Comparison of ENCODE assay signal across 8 cellular contexts in the genomic region with DNA sequence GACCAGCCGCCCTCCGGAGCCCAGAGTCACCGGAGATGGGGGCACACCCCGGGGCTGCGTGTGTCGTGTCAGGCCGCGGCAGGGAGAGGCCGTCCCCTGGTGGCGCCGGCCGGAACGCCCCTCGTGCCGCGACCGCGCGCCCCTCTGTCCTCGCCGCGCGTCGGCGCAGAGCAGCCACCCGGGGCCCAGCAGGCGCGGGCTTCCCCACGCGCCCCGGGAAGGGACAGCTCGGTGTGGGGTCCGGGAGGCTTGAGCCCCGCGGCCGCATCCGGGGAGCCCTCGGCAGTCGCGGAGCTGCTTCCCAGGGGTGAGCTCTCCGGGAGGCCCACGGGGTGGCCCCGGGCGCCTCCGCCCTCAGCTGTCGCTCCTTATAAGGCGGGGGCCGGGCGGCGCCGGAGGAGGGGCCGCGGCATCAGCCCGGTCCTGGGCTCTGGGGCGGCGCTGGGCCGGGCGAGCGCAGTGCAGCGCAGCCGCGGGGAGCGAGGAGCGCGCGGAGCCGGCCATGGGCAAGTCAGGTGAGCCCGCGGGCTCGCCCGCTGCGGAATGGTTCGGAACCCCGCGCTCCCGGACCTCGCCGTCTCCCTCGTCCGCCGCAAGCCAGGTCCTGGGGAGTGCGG. TPM values are rescaled to one million over a fixed set of nuclear protein-coding genes. Genes with fewer than 3 reads are reported as not detected.
DNase-seq lines count a peak whose midpoint lies in the region; FAIRE-seq and TF ChIP-seq lines count a peak whose summit lies in the region.

A gene with protein sequence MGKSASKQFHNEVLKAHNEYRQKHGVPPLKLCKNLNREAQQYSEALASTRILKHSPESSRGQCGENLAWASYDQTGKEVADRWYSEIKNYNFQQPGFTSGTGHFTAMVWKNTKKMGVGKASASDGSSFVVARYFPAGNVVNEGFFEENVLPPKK (plus strand): TSS at position 457 of the 617 bp plus-strand sequence. CDS start 46 bp downstream, at position 503.

- H2BK15ac ChIP-seq in H9 (ENCODE audit: low read depth, low read length): no peak within 1 kb of the TSS

- H3K23ac ChIP-seq in H9 (ENCODE audit: insufficient read length, low read depth, low read length): no peak within 1 kb of the TSS

- H3K4me2 ChIP-seq in H9 (ENCODE audit: insufficient read depth, insufficient read length, low read length) (peak within 1 kb of the TSS; percentile 80), MM.1S (ENCODE audit: low read depth, low read length) (peak within 1 kb of the TSS; percentile 96)

- FAIRE-seq in bronchial epithelial cell (lab: Jason Lieb, UNC): no peak

- no peak within 1 kb of the TSS for H3T11ph ChIP-seq in H9 (ENCODE audit: low read length)

- no peaks in the 10 kb centered on the region for H4K20me1 ChIP-seq in H9 (ENCODE audit: control insufficient read depth, insufficient read depth, insufficient read length)
- H4K20me1 ChIP-seq in MM.1S (ENCODE audit: insufficient read depth, low read length): no peaks in the 10 kb centered on the region

- peaks cover 92% of the 10 kb centered on the region for H3K27me3 Mint-ChIP-seq in H9 (ENCODE audit: low read depth)

- H3K4me3 ChIP-seq in GM12875 (ENCODE audit: low read depth, low read length) (peak within 1 kb of the TSS; percentile 68), MM.1S (ENCODE audit: low read length) (peak within 1 kb of the TSS; percentile 72), WI38 (ENCODE audit: low read depth, low read length) (peak within 1 kb of the TSS; percentile 77), bronchial epithelial cell (ENCODE audit: low read depth, low read length) (peak within 1 kb of the TSS; percentile 37), spleen (peak within 1 kb of the TSS; percentile 51 to 93 (median 76))

- no peak within 1 kb of the TSS for H3K18ac ChIP-seq in H9 (ENCODE audit: insufficient read length, low read depth, low read length)

- H4K8ac ChIP-seq in H9 (replicated peaks; ENCODE audit: insufficient read length, low read depth, low read length): no peak within 1 kb of the TSS

- H3K79me2 ChIP-seq in H9 (ENCODE audit: insufficient read depth, low read length) (no peaks in the 10 kb centered on the region), MM.1S (ENCODE audit: low read length) (peaks cover 12% of the 10 kb centered on the region)

- DNase-seq in H9 (peak; percentile 59), MM.1S (peak; percentile 84), bronchial epithelial cell (ENCODE audit: low read depth) (peak; percentile 29), inferior parietal cortex (ENCODE audit: extremely low spot score) (peak; percentile 63), spleen (peak; percentile 97), GF-D8 (lab: John Stamatoyannopoulos, UW) (no peak)

- no peak within 1 kb of the TSS for H2AK5ac ChIP-seq in H9 (ENCODE audit: insufficient read length, low read length)

- peaks cover 15% of the 10 kb centered on the region for H3F3A ChIP-seq in MM.1S (ENCODE audit: insufficient read depth, low read length)

- H3K9ac ChIP-seq in H9 (ENCODE audit: extremely low read depth, insufficient read length, low read length): no peak within 1 kb of the TSS
- H3K9ac ChIP-seq in MM.1S (ENCODE audit: low read length): peak within 1 kb of the TSS; percentile 82

- H2AFZ ChIP-seq in H9 (ENCODE audit: low read length) (no peak within 1 kb of the TSS), MM.1S (ENCODE audit: low read length) (peak within 1 kb of the TSS; percentile 87)

- H3K4me3 Mint-ChIP-seq in H9: peak within 1 kb of the TSS; percentile 72 to 88

- peaks cover 0 to 5% of the 10 kb centered on the region in 2 experiments; a peak in 2 of 5 replicates for H3K9me3 Mint-ChIP-seq in H9

- H3K27me3 ChIP-seq in H9 (ENCODE audit: insufficient read depth, low read length) (peaks cover 27% of the 10 kb centered on the region), MM.1S (replicated peaks; ENCODE audit: insufficient read depth, low read length) (no peaks in the 10 kb centered on the region), bronchial epithelial cell (ENCODE audit: control insufficient read depth, insufficient read depth, low read length) (peaks cover 9% of the 10 kb centered on the region), spleen (replicated peaks in 1 of 7) (peaks cover 0 to 4% (median 0%) of the 10 kb centered on the region in 7 donors)

- no peak within 1 kb of the TSS for H4K5ac ChIP-seq in H9 (ENCODE audit: insufficient read length, low read depth, low read length)

- peaks cover 32 to 44% of the 10 kb centered on the region in 2 experiments for H3K4me1 Mint-ChIP-seq in H9

- H3K14ac ChIP-seq in H9 (ENCODE audit: insufficient read depth, low read length): no peak within 1 kb of the TSS; the same call in 1 of the 2 replicates

- H3K9me3 ChIP-seq in H9 (ENCODE audit: control insufficient read depth, low read depth, low read length) (no peaks in the 10 kb centered on the region), MM.1S (replicated peaks; ENCODE audit: insufficient read depth, low read length) (no peaks in the 10 kb centered on the region), spleen (no peaks in the 10 kb centered on the region)

- no peak within 1 kb of the TSS for H3K27ac ChIP-seq in H9 (ENCODE audit: insufficient read length, low read depth, low read length)
- no peak within 1 kb of the TSS for H3K27ac ChIP-seq in MM.1S (ENCODE audit: low read length)
- H3K27ac ChIP-seq in spleen: peak within 1 kb of the TSS; percentile 66 to 95 (median 86)

- peak in 1 of 3 donors; percentile 72 for TF ChIP-seq POLR2A in spleen (IDR thresholded peaks at IDR 0.05)

- no peak within 1 kb of the TSS for H3K4ac ChIP-seq in H9 (ENCODE audit: low read depth, low read length)

- no peak within 1 kb of the TSS for H2BK5ac ChIP-seq in H9 (ENCODE audit: insufficient read length, low read length)

- H3K4me1 ChIP-seq in H9 (ENCODE audit: insufficient read depth, low read length): peaks cover 2% of the 10 kb centered on the region; the same call in 1 of the 2 replicates
- peaks cover 28% of the 10 kb centered on the region for H3K4me1 ChIP-seq in MM.1S (ENCODE audit: low read length)
- peaks cover 25 to 59% (median 51%) of the 10 kb centered on the region in 6 donors for H3K4me1 ChIP-seq in spleen

- peaks cover 14% of the 10 kb centered on the region for H3K23me2 ChIP-seq in H9 (ENCODE audit: insufficient read length, low read depth, low read length, poor library complexity, severe bottlenecking)

- H3K36me3 Mint-ChIP-seq in H9 (ENCODE audit: insufficient read depth in 1 of 3, low read depth in 3 of 3): peaks cover 0 to 1% (median 0%) of the 10 kb centered on the region in 3 experiments; a peak in 1 of 7 replicates

- TF ChIP-seq CTCF in GM12875 (IDR thresholded peaks at IDR 0.05; ENCODE audit: borderline replicate concordance, insufficient read depth, low read depth, low read length) (peak; percentile 31; the same call in 1 of the 2 replicates), H9 (conservative IDR thresholded peaks at IDR 0.05) (peak; percentile 42; the same call in 2 of the 3 replicates), MM.1S (IDR thresholded peaks at IDR 0.05; ENCODE audit: low read length) (no peak; the same call in 1 of the 2 replicates), WI38 (IDR thresholded peaks at IDR 0.05; ENCODE audit: low read depth, low read length) (peak; percentile 5; the same call in 1 of the 2 replicates), bronchial epithelial cell (IDR thresholded peaks at IDR 0.05; ENCODE audit: insufficient read depth, low read length, severe bottlenecking) (no peak), spleen (IDR thresholded peaks at IDR 0.05 in 8 of 11, conservative IDR thresholded peaks at IDR 0.05 in 3 of 11) (peak in 5 of 11 experiments; percentile 7 to 46 (median 39))

- peak within 1 kb of the TSS in 1 of 3 experiments; percentile 60; a peak in 2 of 7 replicates for H3K27ac Mint-ChIP-seq in H9

- no peak within 1 kb of the TSS for H2BK20ac ChIP-seq in H9 (ENCODE audit: low read depth, low read length, poor library complexity, severe bottlenecking)

- H2BK12ac ChIP-seq in H9 (ENCODE audit: insufficient read length, low read depth, low read length): no peak within 1 kb of the TSS

- H3K56ac ChIP-seq in H9 (ENCODE audit: insufficient read length, low read depth, low read length): no peak within 1 kb of the TSS

- no peaks in the 10 kb centered on the region for H3K79me1 ChIP-seq in H9 (ENCODE audit: insufficient read depth, low read depth, low read length, poor library complexity, severe bottlenecking)

- no peak within 1 kb of the TSS for H4K91ac ChIP-seq in H9 (ENCODE audit: insufficient read length, low read depth, low read length)

- WGBS in H9 (ENCODE audit: extremely low coverage, insufficient read length, low lambda C conversion rate): no CpG with 5 or more reads among the region's 82 CpGs
- 0 to 2% (median 1%) methylated on average over 8 to 82 of the region's 82 CpGs for WGBS in spleen, 5 donors

- H3K36me3 ChIP-seq in MM.1S (replicated peaks; ENCODE audit: insufficient read depth, low read length): no peaks in the 10 kb centered on the region
- no peaks in the 10 kb centered on the region for H3K36me3 ChIP-seq in bronchial epithelial cell (ENCODE audit: control insufficient read depth, insufficient read depth, low read length)
- peaks cover 0 to 9% (median 0%) of the 10 kb centered on the region in 6 donors for H3K36me3 ChIP-seq in spleen

- H2BK120ac ChIP-seq in H9 (ENCODE audit: low read depth, low read length, poor library complexity, severe bottlenecking): no peak within 1 kb of the TSS

- no peaks in the 10 kb centered on the region for H3K9me2 ChIP-seq in MM.1S (replicated peaks; ENCODE audit: insufficient read depth, low read length)

- intact Hi-C loops in spleen (cut with DNase I; ENCODE audit: low total_unique reads): no loop called here

RNA-seq across cellular contexts. Expression of the gene that starts here (rescaled TPM):
- 9.7 and 10.0 TPM in 2 replicates for total RNA-seq in H9 (2021)
- total RNA-seq in bronchial epithelial cell: 0.26 and 1.8 TPM in 2 replicates
- total RNA-seq in spleen: 10 to 100 TPM; 25.4 to 72.1 (median 42.1) TPM
- polyA plus RNA-seq in spleen: 10 to 100 TPM; 25.2 to 37.5 (median 30.3) TPM

Comparison
In these comparisons a context has a peak if more than half of its experiments do, and no peak if none do; other contexts are left out.
1. CTCF ChIP-seq: peak in GM12875 (single experiment), H9 (single experiment) and WI38 (single experiment); none in MM.1S (single experiment) and bronchial epithelial cell (single experiment).
2. H3K27ac ChIP-seq: peak in spleen (8 of 8); none in H9 (single experiment) and MM.1S (single experiment).
3. Peak in every context shown above with its lines, with median percentiles within 50 percentile points of each other: H3K4me3 ChIP-seq.